ENCODE assay signal across 1 cellular context in genomic region chr12:121228919-121229650, GRCh38.
TF ChIP-seq lines count a peak whose summit lies in the region.

No MANE protein-coding gene starts in this region.

TF ChIP-seq in HEK293, 187 proteins besides CTCF, POLR2A, EP300 and RAD21 (continued from another document):
- TF ChIP-seq, protein P1, sequence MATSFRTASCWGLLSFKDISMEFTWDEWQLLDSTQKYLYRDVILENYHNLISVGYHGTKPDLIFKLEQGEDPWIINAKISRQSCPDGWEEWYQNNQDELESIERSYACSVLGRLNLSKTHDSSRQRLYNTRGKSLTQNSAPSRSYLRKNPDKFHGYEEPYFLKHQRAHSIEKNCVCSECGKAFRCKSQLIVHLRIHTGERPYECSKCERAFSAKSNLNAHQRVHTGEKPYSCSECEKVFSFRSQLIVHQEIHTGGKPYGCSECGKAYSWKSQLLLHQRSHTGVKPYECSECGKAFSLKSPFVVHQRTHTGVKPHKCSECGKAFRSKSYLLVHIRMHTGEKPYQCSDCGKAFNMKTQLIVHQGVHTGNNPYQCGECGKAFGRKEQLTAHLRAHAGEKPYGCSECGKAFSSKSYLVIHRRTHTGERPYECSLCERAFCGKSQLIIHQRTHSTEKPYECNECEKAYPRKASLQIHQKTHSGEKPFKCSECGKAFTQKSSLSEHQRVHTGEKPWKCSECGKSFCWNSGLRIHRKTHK (tag by site-specific recombination; IDR thresholded peaks at IDR 0.05): no peak
- TF ChIP-seq ZBTB8A (tag by site-specific recombination; IDR thresholded peaks at IDR 0.05): no peak
